Comparison of ENCODE assay signal across 1 cellular context in the genomic region with DNA sequence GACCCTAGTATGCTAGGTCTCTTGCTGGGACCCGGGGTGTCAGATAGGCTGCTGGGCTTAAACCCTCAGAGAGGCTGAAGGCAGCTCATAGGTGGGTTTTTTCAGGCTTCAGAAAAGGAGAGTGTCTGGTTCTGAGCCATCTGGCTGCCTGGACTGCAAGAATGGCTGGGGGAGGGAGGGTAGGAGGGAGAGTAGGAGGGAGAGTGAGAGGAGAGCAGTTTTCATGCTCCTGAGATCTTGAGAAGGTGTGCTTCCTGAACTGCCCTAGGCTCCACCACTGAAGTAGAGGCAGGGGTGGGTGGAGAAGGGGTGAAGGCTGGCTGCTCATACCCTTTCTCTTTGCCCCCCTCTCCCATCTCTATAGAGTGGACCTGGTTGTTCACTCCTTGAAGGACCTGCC.
TF ChIP-seq lines count a peak whose summit lies in the region.

No MANE protein-coding gene starts in this region.

TF ChIP-seq in K562, 482 proteins besides CTCF, POLR2A, EP300 and RAD21:
- TF ChIP-seq SIN3A (IDR thresholded peaks at IDR 0.05; ENCODE audit: borderline replicate concordance in 2 of 2, control insufficient read depth in 1 of 2, low read depth in 2 of 2, low read length in 2 of 2) = peak in 1 of 2 experiments; percentile 11; a peak in 1 of 4 replicates
- TF ChIP-seq SMAD4 (CRISPR knock-in tag; conservative IDR thresholded peaks at IDR 0.05) = 0 out of 2 replicates have a peak, but pooled peaks have one; percentile 17
- TF ChIP-seq, protein P1, sequence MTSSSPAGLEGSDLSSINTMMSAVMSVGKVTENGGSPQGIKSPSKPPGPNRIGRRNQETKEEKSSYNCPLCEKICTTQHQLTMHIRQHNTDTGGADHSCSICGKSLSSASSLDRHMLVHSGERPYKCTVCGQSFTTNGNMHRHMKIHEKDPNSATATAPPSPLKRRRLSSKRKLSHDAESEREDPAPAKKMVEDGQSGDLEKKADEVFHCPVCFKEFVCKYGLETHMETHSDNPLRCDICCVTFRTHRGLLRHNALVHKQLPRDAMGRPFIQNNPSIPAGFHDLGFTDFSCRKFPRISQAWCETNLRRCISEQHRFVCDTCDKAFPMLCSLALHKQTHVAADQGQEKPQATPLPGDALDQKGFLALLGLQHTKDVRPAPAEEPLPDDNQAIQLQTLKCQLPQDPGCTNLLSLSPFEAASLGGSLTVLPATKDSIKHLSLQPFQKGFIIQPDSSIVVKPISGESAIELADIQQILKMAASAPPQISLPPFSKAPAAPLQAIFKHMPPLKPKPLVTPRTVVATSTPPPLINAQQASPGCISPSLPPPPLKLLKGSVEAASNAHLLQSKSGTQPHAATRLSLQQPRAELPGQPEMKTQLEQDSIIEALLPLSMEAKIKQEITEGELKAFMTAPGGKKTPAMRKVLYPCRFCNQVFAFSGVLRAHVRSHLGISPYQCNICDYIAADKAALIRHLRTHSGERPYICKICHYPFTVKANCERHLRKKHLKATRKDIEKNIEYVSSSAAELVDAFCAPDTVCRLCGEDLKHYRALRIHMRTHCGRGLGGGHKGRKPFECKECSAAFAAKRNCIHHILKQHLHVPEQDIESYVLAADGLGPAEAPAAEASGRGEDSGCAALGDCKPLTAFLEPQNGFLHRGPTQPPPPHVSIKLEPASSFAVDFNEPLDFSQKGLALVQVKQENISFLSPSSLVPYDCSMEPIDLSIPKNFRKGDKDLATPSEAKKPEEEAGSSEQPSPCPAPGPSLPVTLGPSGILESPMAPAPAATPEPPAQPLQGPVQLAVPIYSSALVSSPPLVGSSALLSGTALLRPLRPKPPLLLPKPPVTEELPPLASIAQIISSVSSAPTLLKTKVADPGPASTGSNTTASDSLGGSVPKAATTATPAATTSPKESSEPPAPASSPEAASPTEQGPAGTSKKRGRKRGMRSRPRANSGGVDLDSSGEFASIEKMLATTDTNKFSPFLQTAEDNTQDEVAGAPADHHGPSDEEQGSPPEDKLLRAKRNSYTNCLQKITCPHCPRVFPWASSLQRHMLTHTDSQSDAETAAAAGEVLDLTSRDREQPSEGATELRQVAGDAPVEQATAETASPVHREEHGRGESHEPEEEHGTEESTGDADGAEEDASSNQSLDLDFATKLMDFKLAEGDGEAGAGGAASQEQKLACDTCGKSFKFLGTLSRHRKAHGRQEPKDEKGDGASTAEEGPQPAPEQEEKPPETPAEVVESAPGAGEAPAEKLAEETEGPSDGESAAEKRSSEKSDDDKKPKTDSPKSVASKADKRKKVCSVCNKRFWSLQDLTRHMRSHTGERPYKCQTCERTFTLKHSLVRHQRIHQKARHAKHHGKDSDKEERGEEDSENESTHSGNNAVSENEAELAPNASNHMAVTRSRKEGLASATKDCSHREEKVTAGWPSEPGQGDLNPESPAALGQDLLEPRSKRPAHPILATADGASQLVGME (CRISPR knock-in tag; IDR thresholded peaks at IDR 0.05) = no peak
- TF ChIP-seq ZNF184 (CRISPR knock-in tag; IDR thresholded peaks at IDR 0.05) = no peak
- TF ChIP-seq ZNF444 (CRISPR knock-in tag; IDR thresholded peaks at IDR 0.05) = peak; percentile 70; the same call in 1 of the 2 replicates
- TF ChIP-seq ZFP36 (IDR thresholded peaks at IDR 0.05; ENCODE audit: low read depth, low read length, partially characterized antibody) = no peak
- TF ChIP-seq ZNF398 (CRISPR knock-in tag; IDR thresholded peaks at IDR 0.05) = no peak
- peak in 1 of 2 experiments; percentile 8; a peak in 1 of 4 replicates for TF ChIP-seq MLLT1 (IDR thresholded peaks at IDR 0.05)
- no peak for TF ChIP-seq ZNF445 (CRISPR knock-in tag; IDR thresholded peaks at IDR 0.05; ENCODE audit: low read depth)
- TF ChIP-seq PRDM10 (IDR thresholded peaks at IDR 0.05; ENCODE audit: partially characterized antibody) = peak; percentile 95
- TF ChIP-seq ZNF764 (CRISPR knock-in tag; IDR thresholded peaks at IDR 0.05; ENCODE audit: low read depth) = no peak
- no peak for TF ChIP-seq NONO (IDR thresholded peaks at IDR 0.05; ENCODE audit: low read depth in 2 of 2, low read length in 1 of 2)
- no peak for TF ChIP-seq ZFP30 (CRISPR knock-in tag; IDR thresholded peaks at IDR 0.05; ENCODE audit: borderline replicate concordance)
TF ChIP-seq in K562: peak in this region for 5.
